ENCODE assay signal across 1 cellular context in genomic region chr3:141875374-141875892, GRCh38.
TF ChIP-seq lines count a peak whose summit lies in the region.

No MANE protein-coding gene starts in this region.

TF ChIP-seq in K562, 482 proteins besides CTCF, POLR2A, EP300 and RAD21 (continued from another document and continues in another):
- TF ChIP-seq, protein P1, sequence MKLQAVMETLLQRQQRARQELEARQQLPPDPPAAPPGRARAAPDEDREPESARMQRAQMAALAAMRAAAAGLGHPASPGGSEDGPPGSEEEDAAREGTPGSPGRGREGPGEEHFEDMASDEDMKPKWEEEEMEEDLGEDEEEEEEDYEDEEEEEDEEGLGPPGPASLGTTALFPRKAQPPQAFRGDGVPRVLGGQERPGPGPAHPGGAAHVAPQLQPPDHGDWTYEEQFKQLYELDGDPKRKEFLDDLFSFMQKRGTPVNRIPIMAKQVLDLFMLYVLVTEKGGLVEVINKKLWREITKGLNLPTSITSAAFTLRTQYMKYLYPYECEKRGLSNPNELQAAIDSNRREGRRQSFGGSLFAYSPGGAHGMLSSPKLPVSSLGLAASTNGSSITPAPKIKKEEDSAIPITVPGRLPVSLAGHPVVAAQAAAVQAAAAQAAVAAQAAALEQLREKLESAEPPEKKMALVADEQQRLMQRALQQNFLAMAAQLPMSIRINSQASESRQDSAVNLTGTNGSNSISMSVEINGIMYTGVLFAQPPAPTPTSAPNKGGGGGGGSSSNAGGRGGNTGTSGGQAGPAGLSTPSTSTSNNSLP (IDR thresholded peaks at IDR 0.05; ENCODE audit: borderline replicate concordance, low read depth, low read length) = 0 out of 2 replicates have a peak, but pooled peaks have one; percentile 15
- TF ChIP-seq DLX4 (CRISPR knock-in tag; IDR thresholded peaks at IDR 0.05) = no peak
- TF ChIP-seq, protein P2, sequence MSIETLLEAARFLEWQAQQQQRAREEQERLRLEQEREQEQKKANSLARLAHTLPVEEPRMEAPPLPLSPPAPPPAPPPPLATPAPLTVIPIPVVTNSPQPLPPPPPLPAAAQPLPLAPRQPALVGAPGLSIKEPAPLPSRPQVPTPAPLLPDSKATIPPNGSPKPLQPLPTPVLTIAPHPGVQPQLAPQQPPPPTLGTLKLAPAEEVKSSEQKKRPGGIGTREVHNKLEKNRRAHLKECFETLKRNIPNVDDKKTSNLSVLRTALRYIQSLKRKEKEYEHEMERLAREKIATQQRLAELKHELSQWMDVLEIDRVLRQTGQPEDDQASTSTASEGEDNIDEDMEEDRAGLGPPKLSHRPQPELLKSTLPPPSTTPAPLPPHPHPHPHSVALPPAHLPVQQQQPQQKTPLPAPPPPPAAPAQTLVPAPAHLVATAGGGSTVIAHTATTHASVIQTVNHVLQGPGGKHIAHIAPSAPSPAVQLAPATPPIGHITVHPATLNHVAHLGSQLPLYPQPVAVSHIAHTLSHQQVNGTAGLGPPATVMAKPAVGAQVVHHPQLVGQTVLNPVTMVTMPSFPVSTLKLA (conservative IDR thresholded peaks at IDR 0.05) = 0 out of 4 replicates have a peak, but pooled peaks of 1 of the 2 experiments have one; percentile 17
- no peak for TF ChIP-seq EGR1 (conservative IDR thresholded peaks at IDR 0.05)
- peak; percentile 61; the same call in 1 of the 2 replicates for TF ChIP-seq NBN (IDR thresholded peaks at IDR 0.05; ENCODE audit: low read depth)
- TF ChIP-seq POLR3A (IDR thresholded peaks at IDR 0.05; ENCODE audit: borderline replicate concordance, extremely low read depth, insufficient read depth, insufficient read length) = no peak
- no peak for TF ChIP-seq NR2C1 (IDR thresholded peaks at IDR 0.05)
- no peak for TF ChIP-seq NR2C1 (tag; IDR thresholded peaks at IDR 0.05)
- TF ChIP-seq ZNF134 (CRISPR knock-in tag; conservative IDR thresholded peaks at IDR 0.05) = no peak
- TF ChIP-seq ARNT (IDR thresholded peaks at IDR 0.05) = peak in 1 of 2 experiments; percentile 21; a peak in 1 of 4 replicates
- TF ChIP-seq PTBP1 (IDR thresholded peaks at IDR 0.05; ENCODE audit: low read depth, low read length) = no peak
- no peak for TF ChIP-seq ZNF717 (CRISPR knock-in tag; IDR thresholded peaks at IDR 0.05)
- TF ChIP-seq TRIM24 (IDR thresholded peaks at IDR 0.05) = peak in 1 of 2 experiments; percentile 9; a peak in 1 of 4 replicates
- no peak for TF ChIP-seq ZNF436 (CRISPR knock-in tag; IDR thresholded peaks at IDR 0.05)
- TF ChIP-seq, protein P3, sequence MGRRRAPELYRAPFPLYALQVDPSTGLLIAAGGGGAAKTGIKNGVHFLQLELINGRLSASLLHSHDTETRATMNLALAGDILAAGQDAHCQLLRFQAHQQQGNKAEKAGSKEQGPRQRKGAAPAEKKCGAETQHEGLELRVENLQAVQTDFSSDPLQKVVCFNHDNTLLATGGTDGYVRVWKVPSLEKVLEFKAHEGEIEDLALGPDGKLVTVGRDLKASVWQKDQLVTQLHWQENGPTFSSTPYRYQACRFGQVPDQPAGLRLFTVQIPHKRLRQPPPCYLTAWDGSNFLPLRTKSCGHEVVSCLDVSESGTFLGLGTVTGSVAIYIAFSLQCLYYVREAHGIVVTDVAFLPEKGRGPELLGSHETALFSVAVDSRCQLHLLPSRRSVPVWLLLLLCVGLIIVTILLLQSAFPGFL (CRISPR knock-in tag; IDR thresholded peaks at IDR 0.05) = no peak
- TF ChIP-seq, protein P4, sequence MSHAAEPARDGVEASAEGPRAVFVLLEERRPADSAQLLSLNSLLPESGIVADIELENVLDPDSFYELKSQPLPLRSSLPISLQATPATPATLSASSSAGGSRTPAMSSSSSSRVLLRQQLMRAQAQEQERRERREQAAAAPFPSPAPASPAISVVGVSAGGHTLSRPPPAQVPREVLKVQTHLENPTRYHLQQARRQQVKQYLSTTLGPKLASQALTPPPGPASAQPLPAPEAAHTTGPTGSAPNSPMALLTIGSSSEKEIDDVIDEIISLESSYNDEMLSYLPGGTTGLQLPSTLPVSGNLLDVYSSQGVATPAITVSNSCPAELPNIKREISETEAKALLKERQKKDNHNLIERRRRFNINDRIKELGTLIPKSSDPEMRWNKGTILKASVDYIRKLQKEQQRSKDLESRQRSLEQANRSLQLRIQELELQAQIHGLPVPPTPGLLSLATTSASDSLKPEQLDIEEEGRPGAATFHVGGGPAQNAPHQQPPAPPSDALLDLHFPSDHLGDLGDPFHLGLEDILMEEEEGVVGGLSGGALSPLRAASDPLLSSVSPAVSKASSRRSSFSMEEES (CRISPR knock-in tag; IDR thresholded peaks at IDR 0.05) = no peak
- TF ChIP-seq, protein P5, sequence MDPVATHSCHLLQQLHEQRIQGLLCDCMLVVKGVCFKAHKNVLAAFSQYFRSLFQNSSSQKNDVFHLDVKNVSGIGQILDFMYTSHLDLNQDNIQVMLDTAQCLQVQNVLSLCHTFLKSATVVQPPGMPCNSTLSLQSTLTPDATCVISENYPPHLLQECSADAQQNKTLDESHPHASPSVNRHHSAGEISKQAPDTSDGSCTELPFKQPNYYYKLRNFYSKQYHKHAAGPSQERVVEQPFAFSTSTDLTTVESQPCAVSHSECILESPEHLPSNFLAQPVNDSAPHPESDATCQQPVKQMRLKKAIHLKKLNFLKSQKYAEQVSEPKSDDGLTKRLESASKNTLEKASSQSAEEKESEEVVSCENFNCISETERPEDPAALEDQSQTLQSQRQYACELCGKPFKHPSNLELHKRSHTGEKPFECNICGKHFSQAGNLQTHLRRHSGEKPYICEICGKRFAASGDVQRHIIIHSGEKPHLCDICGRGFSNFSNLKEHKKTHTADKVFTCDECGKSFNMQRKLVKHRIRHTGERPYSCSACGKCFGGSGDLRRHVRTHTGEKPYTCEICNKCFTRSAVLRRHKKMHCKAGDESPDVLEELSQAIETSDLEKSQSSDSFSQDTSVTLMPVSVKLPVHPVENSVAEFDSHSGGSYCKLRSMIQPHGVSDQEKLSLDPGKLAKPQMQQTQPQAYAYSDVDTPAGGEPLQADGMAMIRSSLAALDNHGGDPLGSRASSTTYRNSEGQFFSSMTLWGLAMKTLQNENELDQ (CRISPR knock-in tag; IDR thresholded peaks at IDR 0.05; ENCODE audit: borderline replicate concordance) = no peak
- no peak for TF ChIP-seq GABPB1 (CRISPR knock-in tag; IDR thresholded peaks at IDR 0.05)
- TF ChIP-seq TOE1 (IDR thresholded peaks at IDR 0.05; ENCODE audit: borderline replicate concordance) = no peak
- TF ChIP-seq TOE1 (CRISPR knock-in tag; IDR thresholded peaks at IDR 0.05; ENCODE audit: borderline replicate concordance, low read depth) = no peak
- TF ChIP-seq ZSCAN32 (CRISPR knock-in tag; IDR thresholded peaks at IDR 0.05) = no peak
- no peak for TF ChIP-seq MTA3 (IDR thresholded peaks at IDR 0.05; ENCODE audit: borderline replicate concordance)
- no peak for TF ChIP-seq RBM14 (IDR thresholded peaks at IDR 0.05; ENCODE audit: borderline replicate concordance, insufficient read depth, low read depth, low read length)
- TF ChIP-seq RBM17 (IDR thresholded peaks at IDR 0.05; ENCODE audit: borderline replicate concordance, low read depth, low read length) = no peak
- no peak for TF ChIP-seq PHB2 (IDR thresholded peaks at IDR 0.05; ENCODE audit: low read depth)
- no peak for TF ChIP-seq CREB1 (IDR thresholded peaks at IDR 0.05)
- TF ChIP-seq CREB1 (CRISPR knock-in tag; IDR thresholded peaks at IDR 0.05) = no peak
- no peak for TF ChIP-seq PURB (CRISPR knock-in tag; IDR thresholded peaks at IDR 0.05; ENCODE audit: low read depth)
- TF ChIP-seq HMGN3 (IDR thresholded peaks at IDR 0.05; ENCODE audit: borderline replicate concordance, extremely low read depth, insufficient read length, low read depth, low read length) = no peak
- TF ChIP-seq COPS2 (conservative IDR thresholded peaks at IDR 0.05) = no peak
- TF ChIP-seq ZC3H11A (IDR thresholded peaks at IDR 0.05; ENCODE audit: low read depth, low read length) = no peak
- no peak for TF ChIP-seq NR2F6 (CRISPR knock-in tag; IDR thresholded peaks at IDR 0.05)
- TF ChIP-seq SP1 (CRISPR knock-in tag; IDR thresholded peaks at IDR 0.05) = no peak; the same call in 1 of the 2 replicates
- no peak for TF ChIP-seq XRCC3 (IDR thresholded peaks at IDR 0.05)
- no peak for TF ChIP-seq SMAD2 (IDR thresholded peaks at IDR 0.05; ENCODE audit: low read depth, low read length)
- no peak for TF ChIP-seq SMARCE1 (IDR thresholded peaks at IDR 0.05)
- TF ChIP-seq, protein P6, sequence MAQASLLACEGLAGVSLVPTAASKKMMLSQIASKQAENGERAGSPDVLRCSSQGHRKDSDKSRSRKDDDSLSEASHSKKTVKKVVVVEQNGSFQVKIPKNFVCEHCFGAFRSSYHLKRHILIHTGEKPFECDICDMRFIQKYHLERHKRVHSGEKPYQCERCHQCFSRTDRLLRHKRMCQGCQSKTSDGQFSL (CRISPR knock-in tag; IDR thresholded peaks at IDR 0.05) = peak; percentile 100
- TF ChIP-seq, protein P6 (tag; IDR thresholded peaks at IDR 0.05) = peak in 1 of 2 experiments; percentile 99; a peak in 2 of 4 replicates
- TF ChIP-seq PPARD (CRISPR knock-in tag; IDR thresholded peaks at IDR 0.05) = no peak
- 0 out of 2 replicates have a peak, but pooled peaks have one; percentile 26 for TF ChIP-seq ZEB2 (IDR thresholded peaks at IDR 0.05)
- TF ChIP-seq ELK3 (CRISPR knock-in tag; IDR thresholded peaks at IDR 0.05) = no peak
- TF ChIP-seq TBP (optimal IDR thresholded peaks at IDR 0.05; ENCODE audit: low read depth, low read length) = peak; percentile 45
- no peak for TF ChIP-seq ZNF124 (CRISPR knock-in tag; IDR thresholded peaks at IDR 0.05)
- TF ChIP-seq NRF1 (conservative IDR thresholded peaks at IDR 0.05 in 1 of 2, IDR thresholded peaks at IDR 0.05 in 1 of 2) = no peak
- no peak for TF ChIP-seq ZNF778 (CRISPR knock-in tag; IDR thresholded peaks at IDR 0.05)
- TF ChIP-seq, protein P7, sequence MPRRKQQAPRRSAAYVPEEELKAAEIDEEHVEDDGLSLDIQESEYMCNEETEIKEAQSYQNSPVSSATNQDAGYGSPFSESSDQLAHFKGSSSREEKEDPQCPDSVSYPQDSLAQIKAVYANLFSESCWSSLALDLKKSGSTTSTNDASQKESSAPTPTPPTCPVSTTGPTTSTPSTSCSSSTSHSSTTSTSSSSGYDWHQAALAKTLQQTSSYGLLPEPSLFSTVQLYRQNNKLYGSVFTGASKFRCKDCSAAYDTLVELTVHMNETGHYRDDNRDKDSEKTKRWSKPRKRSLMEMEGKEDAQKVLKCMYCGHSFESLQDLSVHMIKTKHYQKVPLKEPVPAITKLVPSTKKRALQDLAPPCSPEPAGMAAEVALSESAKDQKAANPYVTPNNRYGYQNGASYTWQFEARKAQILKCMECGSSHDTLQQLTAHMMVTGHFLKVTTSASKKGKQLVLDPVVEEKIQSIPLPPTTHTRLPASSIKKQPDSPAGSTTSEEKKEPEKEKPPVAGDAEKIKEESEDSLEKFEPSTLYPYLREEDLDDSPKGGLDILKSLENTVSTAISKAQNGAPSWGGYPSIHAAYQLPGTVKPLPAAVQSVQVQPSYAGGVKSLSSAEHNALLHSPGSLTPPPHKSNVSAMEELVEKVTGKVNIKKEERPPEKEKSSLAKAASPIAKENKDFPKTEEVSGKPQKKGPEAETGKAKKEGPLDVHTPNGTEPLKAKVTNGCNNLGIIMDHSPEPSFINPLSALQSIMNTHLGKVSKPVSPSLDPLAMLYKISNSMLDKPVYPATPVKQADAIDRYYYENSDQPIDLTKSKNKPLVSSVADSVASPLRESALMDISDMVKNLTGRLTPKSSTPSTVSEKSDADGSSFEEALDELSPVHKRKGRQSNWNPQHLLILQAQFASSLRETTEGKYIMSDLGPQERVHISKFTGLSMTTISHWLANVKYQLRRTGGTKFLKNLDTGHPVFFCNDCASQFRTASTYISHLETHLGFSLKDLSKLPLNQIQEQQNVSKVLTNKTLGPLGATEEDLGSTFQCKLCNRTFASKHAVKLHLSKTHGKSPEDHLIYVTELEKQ (CRISPR knock-in tag; IDR thresholded peaks at IDR 0.05) = no peak
- peak; percentile 55; the same call in 1 of the 2 replicates for TF ChIP-seq KLF16 (IDR thresholded peaks at IDR 0.05)
- peak; percentile 40 for TF ChIP-seq RBBP5 (IDR thresholded peaks at IDR 0.05; ENCODE audit: borderline replicate concordance, insufficient read depth, low read length, poor library complexity, severe bottlenecking)
- TF ChIP-seq KAT7 (CRISPR knock-in tag; IDR thresholded peaks at IDR 0.05; ENCODE audit: borderline replicate concordance) = no peak
- no peak for TF ChIP-seq RFX1 (IDR thresholded peaks at IDR 0.05)
